13 cellular contexts compared by ENCODE assay signal in the genomic region with DNA sequence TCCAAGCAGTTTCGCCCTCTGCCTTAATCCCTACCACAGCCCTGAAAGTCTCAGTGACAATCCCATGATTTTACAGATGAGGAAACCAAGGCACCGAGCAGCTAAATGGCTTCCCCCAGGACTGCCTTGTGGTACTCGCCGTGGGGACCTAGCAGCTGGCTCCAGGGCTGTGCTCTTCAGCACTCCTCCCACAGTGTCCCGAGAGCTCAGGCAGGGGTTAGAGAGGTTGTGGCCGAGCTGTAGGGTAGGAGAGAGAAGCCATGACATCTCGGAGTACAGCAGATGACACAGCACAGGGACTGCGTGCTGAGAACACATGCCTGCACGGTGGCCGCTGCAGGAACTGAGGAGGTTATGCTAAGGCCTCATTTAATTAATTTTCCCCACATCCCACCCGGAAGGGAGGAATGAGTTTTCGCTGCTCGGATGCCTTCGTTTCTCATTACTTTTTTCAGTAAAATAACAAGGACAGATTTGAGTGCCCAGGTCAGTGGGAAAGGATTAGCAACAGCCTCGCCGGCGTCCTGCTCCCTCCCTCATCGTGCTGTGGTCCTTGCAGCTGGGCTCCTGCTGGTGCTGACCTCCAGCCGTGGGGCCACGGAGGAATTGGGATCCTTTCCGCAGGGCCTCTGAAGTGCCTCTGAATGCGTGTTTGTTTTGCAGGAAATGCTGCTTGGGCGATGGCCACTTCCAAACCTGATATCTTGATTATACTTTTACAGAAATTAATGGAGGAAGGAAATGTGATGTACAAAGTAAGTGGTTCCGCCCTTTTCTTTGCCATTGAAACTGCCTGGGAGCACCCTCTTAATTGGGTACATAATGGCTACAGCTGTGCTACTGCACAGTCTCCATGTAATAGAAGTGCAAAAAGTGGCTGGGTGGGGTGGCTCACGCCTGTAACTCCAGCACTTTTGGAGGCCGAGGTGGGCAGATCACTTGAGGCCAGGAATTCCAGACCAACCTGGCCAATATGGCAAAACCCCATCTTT.
DNase-seq lines count a peak whose midpoint lies in the region; ATAC-seq, FAIRE-seq and TF ChIP-seq lines count a peak whose summit lies in the region.
"Had no signal": no experiment of that assay in that cellular context is flagged by ENCODE, and none has a peak within 500 bp of the region (broad histone marks: within the 10 kb centered on the region; RNA-seq: fewer than 3 reads in every experiment).

No MANE protein-coding gene starts in this region.

- TF ChIP-seq POLR2A in right lobe of liver (IDR thresholded peaks at IDR 0.05) (no peak), suprapubic skin (IDR thresholded peaks at IDR 0.05) (no peak)

- H3K4me1 ChIP-seq in right lobe of liver (no peaks in the 10 kb centered on the region), suprapubic skin (no peaks in the 10 kb centered on the region), pancreas (no peaks in the 10 kb centered on the region)
- H3K4me1 ChIP-seq: body of pancreas had no signal

- peak overlapping the region in 1 of 3 donors; percentile 16 for H3K27ac ChIP-seq in right lobe of liver
- peak overlapping the region; percentile 10 for H3K27ac ChIP-seq in suprapubic skin
- no peak overlapping the region for H3K27ac ChIP-seq in pancreas

- H3K27me3 ChIP-seq in right lobe of liver (no peaks in the 10 kb centered on the region), suprapubic skin (no peaks in the 10 kb centered on the region), pancreas (no peaks in the 10 kb centered on the region)
- H3K27me3 ChIP-seq: body of pancreas had no signal

- DNase-seq in activated CD8-positive, alpha-beta memory T cell treated with anti-CD3 and anti-CD28 coated beads for 24 hours, result peak; percentile 26
- no peak for DNase-seq in activated CD8-positive, alpha-beta memory T cell treated with anti-CD3 and anti-CD28 coated beads, Interleukin-2, amount 50 U/mL, for 48 hours
- DNase-seq in central memory CD8-positive, alpha-beta T cell (ENCODE audit: low spot score in 2 of 2), result no peak
- DNase-seq in right lobe of liver (peak in 1 of 3 donors; percentile 38), suprapubic skin (ENCODE audit: low spot score in 2 of 2) (no peak), putamen (ENCODE audit: low spot score) (no peak), pancreas (no peak)
- DNase-seq: activated CD4-positive, CD25-positive, alpha-beta regulatory T cell treated with anti-CD3 and anti-CD28 coated beads, Interleukin-2, amount 50 U/mL, for 72 hours; NCI-H187 treated with DMSO at 0.1 percent for 48 hours; SW 1271 had no signal

- peaks cover 49% of the 10 kb centered on the region for H3K4me1 Mint-ChIP-seq in central memory CD8-positive, alpha-beta T cell
- H3K4me1 Mint-ChIP-seq in activated T-helper 17 cell treated with anti-CD3 and anti-CD28 coated beads, Interleukin-2, amount 50 U/mL, for 72 hours, result peaks cover 5% of the 10 kb centered on the region

- H3K36me3 Mint-ChIP-seq in central memory CD8-positive, alpha-beta T cell (ENCODE audit: insufficient read depth), result no peaks in the 10 kb centered on the region
- no peaks in the 10 kb centered on the region for H3K36me3 Mint-ChIP-seq in activated T-helper 17 cell treated with anti-CD3 and anti-CD28 coated beads, Interleukin-2, amount 50 U/mL, for 72 hours (ENCODE audit: low read depth)

- H3K4me3 ChIP-seq in right lobe of liver (no peak overlapping the region), suprapubic skin (no peak overlapping the region), pancreas (no peak overlapping the region)
- H3K4me3 ChIP-seq: body of pancreas had no signal

- TF ChIP-seq CTCF in right lobe of liver (IDR thresholded peaks at IDR 0.05) (no peak), suprapubic skin (IDR thresholded peaks at IDR 0.05) (no peak), pancreas (IDR thresholded peaks at IDR 0.05) (no peak)

- H3K36me3 ChIP-seq in right lobe of liver (peaks cover 0 to 33% (median 5%) of the 10 kb centered on the region in 4 donors), suprapubic skin (peaks cover 68% of the 10 kb centered on the region), pancreas (peaks cover 0 to 51% (median 6%) of the 10 kb centered on the region in 3 donors)

- ATAC-seq in central memory CD8-positive, alpha-beta T cell (replicated peaks; ENCODE audit: extremely low read depth, poor library complexity, severe bottlenecking), result no peak
- peak; percentile 40 to 62 (median 52) for ATAC-seq in right lobe of liver
- no peak for ATAC-seq in activated T-helper 17 cell treated with anti-CD3 and anti-CD28 coated beads, Interleukin-2, amount 50 U/mL, for 72 hours (replicated peaks)
- no peak for ATAC-seq in pancreas

- no peak for FAIRE-seq in pancreas (lab: Jason Lieb, UNC)
- FAIRE-seq: H54 had no signal

- H3K27ac Mint-ChIP-seq in central memory CD8-positive, alpha-beta T cell (ENCODE audit: low read depth), result peak overlapping the region; percentile 52
- no peak overlapping the region for H3K27ac Mint-ChIP-seq in activated T-helper 17 cell treated with anti-CD3 and anti-CD28 coated beads, Interleukin-2, amount 50 U/mL, for 72 hours

- H3K4me3 Mint-ChIP-seq in central memory CD8-positive, alpha-beta T cell, result peak overlapping the region; percentile 36
- H3K4me3 Mint-ChIP-seq in activated T-helper 17 cell treated with anti-CD3 and anti-CD28 coated beads, Interleukin-2, amount 50 U/mL, for 72 hours, result no peak overlapping the region

- no peak for TF ChIP-seq EP300 in suprapubic skin (IDR thresholded peaks at IDR 0.05)

- H3K9me3 ChIP-seq in right lobe of liver (no peaks in the 10 kb centered on the region), suprapubic skin (no peaks in the 10 kb centered on the region), pancreas (no peaks in the 10 kb centered on the region)
- H3K9me3 ChIP-seq: body of pancreas had no signal

- H3K9me3 Mint-ChIP-seq in central memory CD8-positive, alpha-beta T cell, result no peaks in the 10 kb centered on the region
- H3K9me3 Mint-ChIP-seq in activated T-helper 17 cell treated with anti-CD3 and anti-CD28 coated beads, Interleukin-2, amount 50 U/mL, for 72 hours, result no peaks in the 10 kb centered on the region

- WGBS in right lobe of liver (ENCODE audit: insufficient coverage, low coverage, low lambda C conversion rate, missing lambda C conversion rate), result 68% methylated on average over 14 of the region's 26 CpGs
- WGBS in suprapubic skin, result 85% methylated on average over 26 of the region's 26 CpGs
- 91 to 92% methylated on average over 26 of the region's 26 CpGs for WGBS in pancreas, 2 donors

- H3K27me3 Mint-ChIP-seq in central memory CD8-positive, alpha-beta T cell, result no peaks in the 10 kb centered on the region
- no peaks in the 10 kb centered on the region for H3K27me3 Mint-ChIP-seq in activated T-helper 17 cell treated with anti-CD3 and anti-CD28 coated beads, Interleukin-2, amount 50 U/mL, for 72 hours

- intact Hi-C loops in right lobe of liver (cut with DNase I), result no loop called here
- intact Hi-C loops in pancreas (cut with DNase I), result no loop called here

Comparison
In these comparisons a context has a peak if more than half of its experiments do, and no peak if none do; other contexts are left out.
1. ATAC-seq: peak in right lobe of liver (4 of 4); none in central memory CD8-positive, alpha-beta T cell (single experiment), activated T-helper 17 cell treated with anti-CD3 and anti-CD28 coated beads, Interleukin-2, amount 50 U/mL, for 72 hours (single experiment) and pancreas (0 of 4).